ENCODE assay signal across 10 cellular contexts in the genomic region with DNA sequence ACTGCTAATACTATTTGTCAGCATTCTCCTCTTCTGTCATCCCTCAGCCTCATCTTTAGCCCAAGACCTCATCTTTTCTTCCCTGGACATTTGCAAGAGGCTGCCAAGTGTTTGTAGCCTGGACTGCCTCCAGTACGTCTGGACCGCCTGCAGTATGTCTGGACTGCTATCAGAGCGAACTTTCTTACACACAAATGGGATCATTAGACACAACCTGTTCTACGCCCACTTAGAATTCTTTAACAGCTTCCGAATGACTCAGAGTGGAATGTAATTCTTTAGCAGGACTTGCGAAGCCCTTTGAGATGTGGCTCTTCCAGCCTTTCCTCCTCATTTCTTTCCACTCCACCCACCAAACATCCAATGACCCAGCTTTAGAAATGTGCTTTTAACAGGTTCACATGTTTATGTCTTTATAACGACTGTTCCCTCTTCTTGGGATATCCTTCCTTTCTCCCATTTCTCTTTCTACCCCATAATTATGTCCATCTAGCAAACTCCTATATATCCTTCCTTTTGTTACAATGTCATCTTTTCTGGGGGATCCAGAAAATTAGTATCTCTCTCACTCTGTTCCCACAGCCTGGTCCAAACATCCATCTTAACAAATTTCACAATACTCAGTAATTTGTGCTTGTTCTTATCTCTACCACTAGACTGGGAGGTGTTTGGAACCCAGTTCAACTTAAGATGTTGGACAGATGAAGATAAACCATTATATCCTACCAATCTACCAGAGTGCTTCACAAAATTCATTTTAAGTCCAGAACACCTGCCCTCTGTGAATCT.
A peak's percentile ranks its signal among the peaks of the same experiment; 100 is the strongest.
DNase-seq lines count a peak whose midpoint lies in the region; ATAC-seq and TF ChIP-seq lines count a peak whose summit lies in the region.
"Had no signal": no experiment of that assay in that cellular context is flagged by ENCODE, and none has a peak within 500 bp of the region (broad histone marks: within the 10 kb centered on the region; RNA-seq: fewer than 3 reads in every experiment).

No MANE protein-coding gene starts in this region.

- no peak overlapping the region for H2AFZ ChIP-seq in osteoblast (ENCODE audit: low read length)

- H3K4me1 ChIP-seq in RWPE2 (ENCODE audit: insufficient read depth, poor library complexity, severe bottlenecking) (no peaks in the 10 kb centered on the region), osteoblast (ENCODE audit: insufficient read depth, low read length) (peaks cover 14% of the 10 kb centered on the region), esophagus squamous epithelium (no peaks in the 10 kb centered on the region)

- H3K4me3 ChIP-seq in RWPE2 (ENCODE audit: severe bottlenecking), result no peak overlapping the region
- no peak overlapping the region for H3K4me3 ChIP-seq in osteoblast (ENCODE audit: insufficient read depth, low read length)
- H3K4me3 ChIP-seq in esophagus squamous epithelium, result no peak overlapping the region

- no peak overlapping the region for H3K4me3 Mint-ChIP-seq in T-helper 2 cell treated with Interferon-gamma antibody and Interleukin-4, amounts not matched to agents 5 μg/mL and 100 μg/mL, for 36 hours

- ATAC-seq in RWPE2 (ENCODE audit: low read depth) (0 out of 3 replicates have a peak, but pooled peaks have one; percentile 41), HG02571 (IDR thresholded peaks at IDR 0.05; ENCODE audit: unreplicated experiment) (no peak)

- H4K20me1 ChIP-seq in osteoblast (ENCODE audit: insufficient read depth, low read length), result no peaks in the 10 kb centered on the region

- H3K79me2 ChIP-seq in osteoblast (ENCODE audit: insufficient read depth, low read length), result no peaks in the 10 kb centered on the region

- TF ChIP-seq CTCF in RWPE2 (IDR thresholded peaks at IDR 0.05; ENCODE audit: poor library complexity, severe bottlenecking) (no peak), osteoblast (IDR thresholded peaks at IDR 0.05; ENCODE audit: extremely low read depth, low read depth, low read length) (no peak), esophagus squamous epithelium (IDR thresholded peaks at IDR 0.05) (no peak)

- 43 to 75% methylated on average over 5 to 7 of the region's 7 CpGs for WGBS in esophagus squamous epithelium, 2 donors

- no peaks in the 10 kb centered on the region for H3K9me3 ChIP-seq in RWPE2 (ENCODE audit: severe bottlenecking)
- H3K9me3 ChIP-seq in osteoblast (ENCODE audit: low read depth, low read length), result no peaks in the 10 kb centered on the region
- H3K9me3 ChIP-seq in esophagus squamous epithelium, result no peaks in the 10 kb centered on the region
- H3K9me3 ChIP-seq: neutrophil had no signal

- peaks cover 2% of the 10 kb centered on the region for H3K4me1 Mint-ChIP-seq in T-helper 2 cell treated with Interferon-gamma antibody and Interleukin-4, amounts not matched to agents 5 μg/mL and 100 μg/mL, for 36 hours (ENCODE audit: low read depth)

- no peaks in the 10 kb centered on the region for H3K9me3 Mint-ChIP-seq in T-helper 2 cell treated with Interferon-gamma antibody and Interleukin-4, amounts not matched to agents 5 μg/mL and 100 μg/mL, for 36 hours

- H3K36me3 ChIP-seq in RWPE2 (ENCODE audit: low read depth) (no peaks in the 10 kb centered on the region), osteoblast (ENCODE audit: insufficient read depth, low read length) (no peaks in the 10 kb centered on the region), esophagus squamous epithelium (no peaks in the 10 kb centered on the region)

- intact Hi-C loops in esophagus squamous epithelium (cut with DNase I), result no loop called here

- DNase-seq in Ammon's horn (ENCODE audit: low spot score) (peak; percentile 50), RWPE2 (ENCODE audit: low spot score) (no peak), fibroblast of the conjunctiva (ENCODE audit: low read depth) (peak; percentile 30), osteoblast (ENCODE audit: insufficient read length, low spot score, missing footprints) (no peak), NCI-H748 (lab: John Stamatoyannopoulos, UW; ENCODE audit: unreplicated experiment) (no peak), esophagus squamous epithelium (lab: John Stamatoyannopoulos, UW) (no peak)
- no peak for DNase-seq in T-helper 2 cell treated with Interferon-gamma antibody and Interleukin-4, amounts not matched to agents 5 μg/mL and 100 μg/mL, for 36 hours (ENCODE audit: low spot score)
- DNase-seq: NCI-H1436 treated with DMSO at 0.1 percent for 48 hours had no signal

- H3K27me3 Mint-ChIP-seq in T-helper 2 cell treated with Interferon-gamma antibody and Interleukin-4, amounts not matched to agents 5 μg/mL and 100 μg/mL, for 36 hours (ENCODE audit: low read depth), result no peaks in the 10 kb centered on the region

- peaks cover 46% of the 10 kb centered on the region for H3K36me3 Mint-ChIP-seq in T-helper 2 cell treated with Interferon-gamma antibody and Interleukin-4, amounts not matched to agents 5 μg/mL and 100 μg/mL, for 36 hours (ENCODE audit: low read depth)

- H3K27me3 ChIP-seq in RWPE2 (ENCODE audit: insufficient read depth, poor library complexity, severe bottlenecking) (peaks cover 2% of the 10 kb centered on the region), osteoblast (ENCODE audit: insufficient read depth, low read length) (no peaks in the 10 kb centered on the region), esophagus squamous epithelium (no peaks in the 10 kb centered on the region)
- H3K27me3 ChIP-seq: neutrophil had no signal

- no peak for TF ChIP-seq POLR2A in esophagus squamous epithelium (IDR thresholded peaks at IDR 0.05)

- H3K27ac Mint-ChIP-seq in T-helper 2 cell treated with Interferon-gamma antibody and Interleukin-4, amounts not matched to agents 5 μg/mL and 100 μg/mL, for 36 hours, result no peak overlapping the region

- no peak overlapping the region for H3K27ac ChIP-seq in RWPE2 (ENCODE audit: poor library complexity, severe bottlenecking)
- H3K27ac ChIP-seq in osteoblast (ENCODE audit: low read depth, low read length), result no peak overlapping the region
- peak overlapping the region in 1 of 4 donors; percentile 42 for H3K27ac ChIP-seq in esophagus squamous epithelium
- H3K27ac ChIP-seq: neutrophil had no signal

- H3K4me2 ChIP-seq in osteoblast (ENCODE audit: insufficient read depth, low read length), result peak overlapping the region; percentile 10

Comparison
In these comparisons a context has a peak if more than half of its experiments do, and no peak if none do; other contexts are left out.
1. DNase-seq: peak in Ammon's horn (single experiment) and fibroblast of the conjunctiva (single experiment); none in RWPE2 (single experiment), osteoblast (single experiment), NCI-H748 (single experiment), esophagus squamous epithelium (single experiment) and T-helper 2 cell treated with Interferon-gamma antibody and Interleukin-4, amounts not matched to agents 5 μg/mL and 100 μg/mL, for 36 hours (single experiment).